Comparison of ENCODE assay signal across 1 cellular context in the genomic region with DNA sequence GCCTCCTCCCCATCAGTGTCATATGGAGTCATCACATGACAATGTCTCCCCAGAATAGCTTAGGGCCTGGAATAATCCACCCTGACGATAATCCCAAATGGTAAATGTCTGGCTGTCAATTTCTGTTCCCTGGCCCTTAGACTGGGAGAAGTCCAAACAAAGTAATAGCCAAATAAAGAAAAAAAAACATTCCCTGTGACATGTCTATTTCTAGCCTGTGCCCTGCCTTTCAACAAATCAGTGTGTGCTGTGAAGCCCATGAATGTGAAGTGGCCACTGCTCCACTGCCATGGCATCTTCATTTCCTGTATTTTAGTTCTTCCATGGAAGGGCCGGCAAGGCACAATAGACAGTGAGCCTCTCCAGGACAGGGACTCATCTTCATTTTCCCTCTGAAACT.
TF ChIP-seq lines count a peak whose summit lies in the region.

No MANE protein-coding gene starts in this region.

TF ChIP-seq in IMR-90, 13 proteins besides CTCF, POLR2A, EP300 and RAD21:
- TF ChIP-seq MAFK (IDR thresholded peaks at IDR 0.05; ENCODE audit: low read depth, low read length): no peak
TF ChIP-seq in IMR-90: peak in this region for 0.
